Comparison of ENCODE assay signal across 16 cellular contexts in genomic region chr9:126394802-126395201, GRCh38.
"Had no signal": no experiment of that assay in that cellular context is flagged by ENCODE, and none has a peak within 500 bp of the region (broad histone marks: within the 10 kb centered on the region; RNA-seq: fewer than 3 reads in every experiment).

No MANE protein-coding gene starts in this region.

- H3K4me1 ChIP-seq: parathyroid adenoma had no signal

- H3K9me3 ChIP-seq: colonic mucosa, gastroesophageal sphincter, tibial artery, vagina had no signal

- H3K36me3 Mint-ChIP-seq: activated naive CD4-positive, alpha-beta T cell treated with anti-CD3 and anti-CD28 coated beads, Interleukin-2, amount 50 U/mL, for 72 hours had no signal

- H3K4me3 ChIP-seq: colonic mucosa, gastroesophageal sphincter, tibial artery, vagina had no signal

- H3K27me3 Mint-ChIP-seq: activated CD4-positive, alpha-beta T cell treated with anti-CD3 and anti-CD28 coated beads, Interleukin-2, amount 10 ng/mL, durations not matched to agents 7 days and 5 days had no signal

- H3K27ac Mint-ChIP-seq: activated CD4-positive, alpha-beta T cell treated with anti-CD3 and anti-CD28 coated beads, Interleukin-2, amount 10 ng/mL, durations not matched to agents 7 days and 5 days; activated naive CD4-positive, alpha-beta T cell treated with anti-CD3 and anti-CD28 coated beads, Interleukin-2, amount 50 U/mL, for 72 hours; activated T-cell treated with anti-CD3 and anti-CD28 coated beads, Interleukin-2, amount 50 U/mL, for 24 hours had no signal

- H3K9me3 Mint-ChIP-seq: activated CD4-positive, alpha-beta T cell treated with anti-CD3 and anti-CD28 coated beads, Interleukin-2, amount 10 ng/mL, durations not matched to agents 7 days and 5 days; activated naive CD4-positive, alpha-beta T cell treated with anti-CD3 and anti-CD28 coated beads, Interleukin-2, amount 50 U/mL, for 72 hours; activated T-cell treated with anti-CD3 and anti-CD28 coated beads, Interleukin-2, amount 50 U/mL, for 24 hours had no signal

- DNase-seq: activated CD4-positive, alpha-beta T cell treated with anti-CD3 and anti-CD28 coated beads, Interleukin-2, amount 10 ng/mL, durations not matched to agents 7 days and 5 days; activated CD4-positive, CD25-positive, alpha-beta regulatory T cell; activated effector memory CD4-positive, alpha-beta T cell treated with anti-CD3 and anti-CD28 coated beads, Interleukin-2, amount 50 U/mL, for 16 hours; activated T-cell treated with anti-CD3 and anti-CD28 coated beads, Interleukin-2, amount 50 U/mL, for 24 hours; anterior cingulate cortex; colonic mucosa; effector memory CD4-positive, alpha-beta T cell; kidney; left ventricle myocardium superior; stimulated activated CD4-positive, alpha-beta T cell treated with anti-CD3 and anti-CD28 coated beads, Interleukin-4, amount 100 ng/mL, for 4 hours; tibial artery had no signal

- ATAC-seq: activated naive CD4-positive, alpha-beta T cell treated with anti-CD3 and anti-CD28 coated beads, Interleukin-2, amount 50 U/mL, for 72 hours; gastroesophageal sphincter; left ventricle myocardium superior had no signal

- H3K9ac ChIP-seq: parathyroid adenoma had no signal

- H3K4me3 Mint-ChIP-seq: activated CD4-positive, alpha-beta T cell treated with anti-CD3 and anti-CD28 coated beads, Interleukin-2, amount 10 ng/mL, durations not matched to agents 7 days and 5 days; activated T-cell treated with anti-CD3 and anti-CD28 coated beads, Interleukin-2, amount 50 U/mL, for 24 hours had no signal

- H2AFZ ChIP-seq: parathyroid adenoma had no signal

- H3K79me2 ChIP-seq: parathyroid adenoma had no signal

- H3K27me3 ChIP-seq: colonic mucosa, gastroesophageal sphincter, tibial artery, vagina had no signal

- H3K27ac ChIP-seq: colonic mucosa, epithelial cell of prostate, gastroesophageal sphincter, parathyroid adenoma, tibial artery, vagina had no signal

- H3K36me3 ChIP-seq: colonic mucosa, vagina had no signal
